8 cellular contexts compared by ENCODE assay signal in genomic region chr1:225923692-225924555, GRCh38. TPM values are rescaled to one million over a fixed set of nuclear protein-coding genes. Genes with fewer than 3 reads are reported as not detected.
DNase-seq lines count a peak whose midpoint lies in the region; ATAC-seq and TF ChIP-seq lines count a peak whose summit lies in the region.

Gene PYCR2, minus strand, starts transcription at chr1:225924250. Its CDS starts 140 bp downstream, at chr1:225924110.

- H3K27ac ChIP-seq in right lobe of liver, result peak within 1 kb of the TSS; percentile 79 to 92 (median 83)

- peak within 1 kb of the TSS; percentile 95 to 98 (median 95) for H3K4me3 ChIP-seq in right lobe of liver

- TF ChIP-seq CTCF in right lobe of liver (IDR thresholded peaks at IDR 0.05), result no peak

- TF ChIP-seq POLR2A in right lobe of liver (IDR thresholded peaks at IDR 0.05), result peak; percentile 89

- H3K27me3 ChIP-seq in right lobe of liver, result no peaks in the 10 kb centered on the region

- H3K36me3 ChIP-seq in right lobe of liver, result peaks cover 0 to 5% (median 0%) of the 10 kb centered on the region in 4 donors

- H3K9me3 ChIP-seq in right lobe of liver, result no peaks in the 10 kb centered on the region

- intact Hi-C loops in right lobe of liver (cut with DNase I), result no loop called here

- 2% methylated on average over 11 of the region's 80 CpGs for WGBS in right lobe of liver (ENCODE audit: insufficient coverage, low coverage, low lambda C conversion rate, missing lambda C conversion rate)

- ATAC-seq in GM19372 (IDR thresholded peaks at IDR 0.05; ENCODE audit: low read depth, unreplicated experiment), result peak; percentile 97
- ATAC-seq in HG03558 (IDR thresholded peaks at IDR 0.05; ENCODE audit: extremely low read depth, unreplicated experiment), result peak; percentile 95
- peak; percentile 98 to 99 (median 98) for ATAC-seq in right lobe of liver

- H3K4me1 ChIP-seq in right lobe of liver, result peaks cover 0 to 12% (median 0%) of the 10 kb centered on the region in 4 donors

- DNase-seq in C1 segment of cervical spinal cord (lab: John Stamatoyannopoulos, UW) (peak; percentile 73 to 98 (median 92)), NCI-H748 treated with DMSO at 0.1 percent for 48 hours (lab: John Stamatoyannopoulos, UW) (peak; percentile 77), dermis blood vessel endothelial cell (peak; percentile 97), right lobe of liver (peak; percentile 96 to 97 (median 96))
- DNase-seq in activated CD4-positive, alpha-beta T cell treated with anti-CD3 and anti-CD28 coated beads, Interleukin-2, amount 50 U/mL, for 24 hours (ENCODE audit: low read depth in 1 of 2, low spot score in 1 of 2), result peak; percentile 86 to 92
- DNase-seq in stimulated activated CD4-positive, alpha-beta T cell treated with anti-CD3 and anti-CD28 coated beads, Interleukin-4, amount 100 ng/mL, for 4 hours, result peak; percentile 92

RNA-seq across cellular contexts. Expression of gene PYCR2, which starts in this region (rescaled TPM):
- total RNA-seq in dermis blood vessel endothelial cell (35.7 and 41.1 TPM in 2 replicates), right lobe of liver (10 to 100 TPM; 20.0 to 42.6 (median 24.9) TPM)

Comparison
In these comparisons a context has a peak if more than half of its experiments do, and no peak if none do; other contexts are left out.
1. Peak in every context shown above with its lines: DNase-seq, ATAC-seq, H3K4me3 ChIP-seq and H3K27ac ChIP-seq.